8 cellular contexts compared by ENCODE assay signal in genomic region chr1:17919525-17920439, GRCh38.
A peak's percentile ranks its signal among the peaks of the same experiment; 100 is the strongest.
DNase-seq lines count a peak whose midpoint lies in the region; ATAC-seq, FAIRE-seq and TF ChIP-seq lines count a peak whose summit lies in the region.

No MANE protein-coding gene starts in this region.

- no peaks in the 10 kb centered on the region for H3K9me3 Mint-ChIP-seq in stimulated activated naive CD8-positive, alpha-beta T cell treated with anti-CD3 and anti-CD28 coated beads, Interleukin-15, amount 100 ng/mL, for 72 hours
- H3K9me3 Mint-ChIP-seq in activated naive CD8-positive, alpha-beta T cell treated with anti-CD3 and anti-CD28 coated beads for 36 hours = no peaks in the 10 kb centered on the region

- peak; percentile 5 for DNase-seq in stimulated activated naive CD8-positive, alpha-beta T cell treated with anti-CD3 and anti-CD28 coated beads, Interleukin-15, Interleukin-2, amounts not matched to agents 100 U/mL and 50 U/mL, for 24 hours
- DNase-seq in stimulated activated naive CD8-positive, alpha-beta T cell treated with anti-CD3 and anti-CD28 coated beads, Interleukin-15, amount 100 ng/mL, for 72 hours = no peak
- DNase-seq in RPMI7951 (ENCODE audit: low read depth) (peak; percentile 50), foreskin keratinocyte (peak in 1 of 2 donors; percentile 3), urothelium cell line (ENCODE audit: low spot score) (peak; percentile 47)
- no peak for DNase-seq in activated naive CD8-positive, alpha-beta T cell treated with anti-CD3 and anti-CD28 coated beads for 36 hours

- no peak overlapping the region for H3K27ac Mint-ChIP-seq in stimulated activated naive CD8-positive, alpha-beta T cell treated with anti-CD3 and anti-CD28 coated beads, Interleukin-15, amount 100 ng/mL, for 72 hours
- H3K27ac Mint-ChIP-seq in activated naive CD8-positive, alpha-beta T cell treated with anti-CD3 and anti-CD28 coated beads for 36 hours = no peak overlapping the region

- ATAC-seq in stimulated activated naive CD8-positive, alpha-beta T cell treated with anti-CD3 and anti-CD28 coated beads, Interleukin-15, Interleukin-2, amounts not matched to agents 100 U/mL and 50 U/mL, for 24 hours = no peak
- no peak for ATAC-seq in stimulated activated naive CD8-positive, alpha-beta T cell treated with anti-CD3 and anti-CD28 coated beads, Interleukin-15, amount 100 ng/mL, for 72 hours
- ATAC-seq in foreskin keratinocyte (no peak), HG02870 (IDR thresholded peaks at IDR 0.05; ENCODE audit: unreplicated experiment) (no peak), HG02884 (IDR thresholded peaks at IDR 0.05; ENCODE audit: unreplicated experiment) (no peak)

- H3K4me1 ChIP-seq in foreskin keratinocyte = no peaks in the 10 kb centered on the region

- H3K36me3 Mint-ChIP-seq in activated naive CD8-positive, alpha-beta T cell treated with anti-CD3 and anti-CD28 coated beads for 36 hours = no peaks in the 10 kb centered on the region

- no peak overlapping the region for H3K4me3 Mint-ChIP-seq in stimulated activated naive CD8-positive, alpha-beta T cell treated with anti-CD3 and anti-CD28 coated beads, Interleukin-15, amount 100 ng/mL, for 72 hours
- no peak overlapping the region for H3K4me3 Mint-ChIP-seq in activated naive CD8-positive, alpha-beta T cell treated with anti-CD3 and anti-CD28 coated beads for 36 hours

- H3K4me1 Mint-ChIP-seq in stimulated activated naive CD8-positive, alpha-beta T cell treated with anti-CD3 and anti-CD28 coated beads, Interleukin-15, amount 100 ng/mL, for 72 hours = no peaks in the 10 kb centered on the region
- no peaks in the 10 kb centered on the region for H3K4me1 Mint-ChIP-seq in activated naive CD8-positive, alpha-beta T cell treated with anti-CD3 and anti-CD28 coated beads for 36 hours

- H3K27me3 ChIP-seq in foreskin keratinocyte = peaks cover 5% of the 10 kb centered on the region

- H3K27ac ChIP-seq in foreskin keratinocyte = no peak overlapping the region

- TF ChIP-seq CTCF in foreskin keratinocyte (conservative IDR thresholded peaks at IDR 0.05) = peak; percentile 26

- FAIRE-seq in urothelium cell line (lab: Jason Lieb, UNC) = no peak

- H3K27me3 Mint-ChIP-seq in stimulated activated naive CD8-positive, alpha-beta T cell treated with anti-CD3 and anti-CD28 coated beads, Interleukin-15, amount 100 ng/mL, for 72 hours = peaks cover 40% of the 10 kb centered on the region
- peaks cover 48% of the 10 kb centered on the region for H3K27me3 Mint-ChIP-seq in activated naive CD8-positive, alpha-beta T cell treated with anti-CD3 and anti-CD28 coated beads for 36 hours

Comparison
In these comparisons a context has a peak if more than half of its experiments do, and no peak if none do; other contexts are left out.
1. DNase-seq: peak in stimulated activated naive CD8-positive, alpha-beta T cell treated with anti-CD3 and anti-CD28 coated beads, Interleukin-15, Interleukin-2, amounts not matched to agents 100 U/mL and 50 U/mL, for 24 hours (single experiment), RPMI7951 (single experiment) and urothelium cell line (single experiment); none in stimulated activated naive CD8-positive, alpha-beta T cell treated with anti-CD3 and anti-CD28 coated beads, Interleukin-15, amount 100 ng/mL, for 72 hours (0 of 2) and activated naive CD8-positive, alpha-beta T cell treated with anti-CD3 and anti-CD28 coated beads for 36 hours (single experiment).